Comparison of ENCODE assay signal across 2 cellular contexts in the genomic region with DNA sequence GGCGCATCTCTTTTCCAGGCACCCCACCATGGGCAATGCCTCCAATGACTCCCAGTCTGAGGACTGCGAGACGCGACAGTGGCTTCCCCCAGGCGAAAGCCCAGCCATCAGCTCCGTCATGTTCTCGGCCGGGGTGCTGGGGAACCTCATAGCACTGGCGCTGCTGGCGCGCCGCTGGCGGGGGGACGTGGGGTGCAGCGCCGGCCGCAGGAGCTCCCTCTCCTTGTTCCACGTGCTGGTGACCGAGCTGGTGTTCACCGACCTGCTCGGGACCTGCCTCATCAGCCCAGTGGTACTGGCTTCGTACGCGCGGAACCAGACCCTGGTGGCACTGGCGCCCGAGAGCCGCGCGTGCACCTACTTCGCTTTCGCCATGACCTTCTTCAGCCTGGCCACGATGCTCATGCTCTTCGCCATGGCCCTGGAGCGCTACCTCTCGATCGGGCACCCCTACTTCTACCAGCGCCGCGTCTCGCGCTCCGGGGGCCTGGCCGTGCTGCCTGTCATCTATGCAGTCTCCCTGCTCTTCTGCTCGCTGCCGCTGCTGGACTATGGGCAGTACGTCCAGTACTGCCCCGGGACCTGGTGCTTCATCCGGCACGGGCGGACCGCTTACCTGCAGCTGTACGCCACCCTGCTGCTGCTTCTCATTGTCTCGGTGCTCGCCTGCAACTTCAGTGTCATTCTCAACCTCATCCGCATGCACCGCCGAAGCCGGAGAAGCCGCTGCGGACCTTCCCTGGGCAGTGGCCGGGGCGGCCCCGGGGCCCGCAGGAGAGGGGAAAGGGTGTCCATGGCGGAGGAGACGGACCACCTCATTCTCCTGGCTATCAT.
TF ChIP-seq lines count a peak whose summit lies in the region.

No MANE protein-coding gene starts in this region.

TF ChIP-seq in liver, 16 proteins besides CTCF, POLR2A, EP300 and RAD21:
- TF ChIP-seq HNF4G (IDR thresholded peaks at IDR 0.05) (no peak), EGR1 (IDR thresholded peaks at IDR 0.05; ENCODE audit: low read depth in 2 of 2) (no peak), HNF4A (conservative IDR thresholded peaks at IDR 0.05) (no peak)

TF ChIP-seq in HepG2, 621 proteins besides CTCF, POLR2A, EP300 and RAD21:
- TF ChIP-seq HNRNPUL1 (IDR thresholded peaks at IDR 0.05; ENCODE audit: low read depth, low read length) (no peak), NFIC (IDR thresholded peaks at IDR 0.05; ENCODE audit: low read length) (no peak), RCOR2 (CRISPR knock-in tag; IDR thresholded peaks at IDR 0.05) (no peak), JDP2 (CRISPR knock-in tag; IDR thresholded peaks at IDR 0.05; ENCODE audit: borderline replicate concordance) (no peak), HNF4A (CRISPR knock-in tag; IDR thresholded peaks at IDR 0.05) (no peak), ZNF343 (CRISPR knock-in tag; IDR thresholded peaks at IDR 0.05) (no peak), FOXM1 (CRISPR knock-in tag; IDR thresholded peaks at IDR 0.05) (no peak), ZSCAN22 (CRISPR knock-in tag; IDR thresholded peaks at IDR 0.05) (no peak), SUZ12 (IDR thresholded peaks at IDR 0.05; ENCODE audit: low read depth, low read length) (no peak)
- TF ChIP-seq, protein P1, sequence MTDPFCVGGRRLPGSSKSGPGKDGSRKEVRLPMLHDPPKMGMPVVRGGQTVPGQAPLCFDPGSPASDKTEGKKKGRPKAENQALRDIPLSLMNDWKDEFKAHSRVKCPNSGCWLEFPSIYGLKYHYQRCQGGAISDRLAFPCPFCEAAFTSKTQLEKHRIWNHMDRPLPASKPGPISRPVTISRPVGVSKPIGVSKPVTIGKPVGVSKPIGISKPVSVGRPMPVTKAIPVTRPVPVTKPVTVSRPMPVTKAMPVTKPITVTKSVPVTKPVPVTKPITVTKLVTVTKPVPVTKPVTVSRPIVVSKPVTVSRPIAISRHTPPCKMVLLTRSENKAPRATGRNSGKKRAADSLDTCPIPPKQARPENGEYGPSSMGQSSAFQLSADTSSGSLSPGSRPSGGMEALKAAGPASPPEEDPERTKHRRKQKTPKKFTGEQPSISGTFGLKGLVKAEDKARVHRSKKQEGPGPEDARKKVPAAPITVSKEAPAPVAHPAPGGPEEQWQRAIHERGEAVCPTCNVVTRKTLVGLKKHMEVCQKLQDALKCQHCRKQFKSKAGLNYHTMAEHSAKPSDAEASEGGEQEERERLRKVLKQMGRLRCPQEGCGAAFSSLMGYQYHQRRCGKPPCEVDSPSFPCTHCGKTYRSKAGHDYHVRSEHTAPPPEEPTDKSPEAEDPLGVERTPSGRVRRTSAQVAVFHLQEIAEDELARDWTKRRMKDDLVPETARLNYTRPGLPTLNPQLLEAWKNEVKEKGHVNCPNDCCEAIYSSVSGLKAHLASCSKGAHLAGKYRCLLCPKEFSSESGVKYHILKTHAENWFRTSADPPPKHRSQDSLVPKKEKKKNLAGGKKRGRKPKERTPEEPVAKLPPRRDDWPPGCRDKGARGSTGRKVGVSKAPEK (CRISPR knock-in tag; IDR thresholded peaks at IDR 0.05; ENCODE audit: borderline replicate concordance): no peak
